In genomic region chr22:20430641-20431519, GRCh38 we compare ENCODE assay signal across 8 cellular contexts. TPM values are rescaled to one million over a fixed set of nuclear protein-coding genes. Genes with fewer than 3 reads are reported as not detected.
DNase-seq lines count a peak whose midpoint lies in the region; ATAC-seq, FAIRE-seq and TF ChIP-seq lines count a peak whose summit lies in the region.

No MANE protein-coding gene starts in this region.

- peaks cover 35% of the 10 kb centered on the region for H3K4me1 Mint-ChIP-seq in CD8-positive, alpha-beta T cell (ENCODE audit: low read depth)
- peaks cover 20% of the 10 kb centered on the region for H3K4me1 Mint-ChIP-seq in activated T-cell treated with anti-CD3 and anti-CD28 coated beads, Interleukin-2, amount 50 U/mL, for 4 hours (ENCODE audit: low read depth)

- peak overlapping the region; percentile 60 for H3K4me3 ChIP-seq in CD8-positive, alpha-beta T cell (ENCODE audit: low read depth, low read length)

- FAIRE-seq in frontal cortex (lab: Jason Lieb, UNC), result no peak

- peaks cover 34% of the 10 kb centered on the region for H3K4me1 ChIP-seq in CD8-positive, alpha-beta T cell (ENCODE audit: insufficient read depth, low read length)

- peaks cover 29% of the 10 kb centered on the region for H3K27me3 ChIP-seq in CD8-positive, alpha-beta T cell (ENCODE audit: insufficient read depth, low read length)

- no peaks in the 10 kb centered on the region for H3K9me3 ChIP-seq in CD8-positive, alpha-beta T cell (ENCODE audit: low read length)

- peak; percentile 33 to 77 (median 61) for DNase-seq in CD8-positive, alpha-beta T cell
- DNase-seq in NCI-H146 (lab: John Stamatoyannopoulos, UW) (peak; percentile 53), frontal cortex (ENCODE audit: low spot score in 2 of 2) (peak; percentile 69 to 72), retina (peak; percentile 84), pons (ENCODE audit: low spot score) (no peak)
- DNase-seq in activated T-cell treated with anti-CD3 and anti-CD28 coated beads, Interleukin-2, amount 50 U/mL, for 4 hours, result peak; percentile 49

- peak; percentile 58 for ATAC-seq in CD8-positive, alpha-beta T cell
- peak; percentile 74 to 75 for ATAC-seq in activated T-cell treated with anti-CD3 and anti-CD28 coated beads, Interleukin-2, amount 50 U/mL, for 4 hours
- no peak for ATAC-seq in GM19467 (IDR thresholded peaks at IDR 0.05; ENCODE audit: unreplicated experiment)
- ATAC-seq in HG02798 (IDR thresholded peaks at IDR 0.05; ENCODE audit: poor library complexity, unreplicated experiment), result no peak

- H3K27ac ChIP-seq in CD8-positive, alpha-beta T cell (ENCODE audit: low read depth, low read length), result no peak overlapping the region

- intact Hi-C loops in CD8-positive, alpha-beta T cell (cut with DNase I, micrococcal nuclease), result loop anchor here in 1 of 2 experiments (1.0 kb wide), 2 partner anchors 25 to 65 kb away; no protein-coding TSS in a partner anchor

- H3K9me3 Mint-ChIP-seq in CD8-positive, alpha-beta T cell, result no peaks in the 10 kb centered on the region
- H3K9me3 Mint-ChIP-seq in activated T-cell treated with anti-CD3 and anti-CD28 coated beads, Interleukin-2, amount 50 U/mL, for 4 hours, result no peaks in the 10 kb centered on the region

- POLR2A ChIA-PET in CD8-positive, alpha-beta T cell (lab: Charles Lee), result interaction anchor here (0.7 to 2.7 kb wide), 4 partner anchors 33 to 138 kb away, joined by 3 to 20 read pairs (median 5); no protein-coding TSS in a partner anchor

- peaks cover 42% of the 10 kb centered on the region for H3K27me3 Mint-ChIP-seq in CD8-positive, alpha-beta T cell (ENCODE audit: low read depth)
- H3K27me3 Mint-ChIP-seq in activated T-cell treated with anti-CD3 and anti-CD28 coated beads, Interleukin-2, amount 50 U/mL, for 4 hours (ENCODE audit: low read depth), result peaks cover 46% of the 10 kb centered on the region

- peak; percentile 18 for TF ChIP-seq CTCF in CD8-positive, alpha-beta T cell (IDR thresholded peaks at IDR 0.05)

- no peaks in the 10 kb centered on the region for H3K36me3 ChIP-seq in CD8-positive, alpha-beta T cell (ENCODE audit: insufficient read depth, low read length)

- CTCF ChIA-PET in CD8-positive, alpha-beta T cell (lab: Charles Lee), result interaction anchor here (0.9 to 4.4 kb wide), 4 partner anchors 13 to 32 kb away, joined by 4 to 16 read pairs (median 8); no protein-coding TSS in a partner anchor

- no peaks in the 10 kb centered on the region for H3K36me3 Mint-ChIP-seq in CD8-positive, alpha-beta T cell
- H3K36me3 Mint-ChIP-seq in activated T-cell treated with anti-CD3 and anti-CD28 coated beads, Interleukin-2, amount 50 U/mL, for 4 hours (ENCODE audit: insufficient read depth), result no peaks in the 10 kb centered on the region

- H3K27ac Mint-ChIP-seq in CD8-positive, alpha-beta T cell, result no peak overlapping the region

- H3K4me3 Mint-ChIP-seq in CD8-positive, alpha-beta T cell, result peak overlapping the region; percentile 83
- peak overlapping the region; percentile 67 for H3K4me3 Mint-ChIP-seq in activated T-cell treated with anti-CD3 and anti-CD28 coated beads, Interleukin-2, amount 50 U/mL, for 4 hours

RNA-seq across cellular contexts. Expression of gene SCARF2, which starts 6.7 kb away (rescaled TPM):
- total RNA-seq in CD8-positive, alpha-beta T cell, result 1 to 10 TPM; 2.6 to 2.7 TPM
- under 1 TPM; 0.24 to 0.46 (median 0.37) TPM for total RNA-seq in activated T-cell treated with anti-CD3 and anti-CD28 coated beads, Interleukin-2, amount 50 U/mL, for 4 hours
- 1.6 TPM for total RNA-seq in frontal cortex

RNA-seq across cellular contexts. Expression of gene ZNF74, which starts 36.9 kb away (rescaled TPM):
- 1 to 10 TPM; 1.9 to 2.1 TPM for total RNA-seq in CD8-positive, alpha-beta T cell
- total RNA-seq in activated T-cell treated with anti-CD3 and anti-CD28 coated beads, Interleukin-2, amount 50 U/mL, for 4 hours, result 10 to 100 TPM; 16.4 to 21.1 (median 19.4) TPM
- total RNA-seq in frontal cortex, result 39.9 TPM

Comparison
In these comparisons a context has a peak if more than half of its experiments do, and no peak if none do; other contexts are left out.
1. ATAC-seq: peak in CD8-positive, alpha-beta T cell (single experiment) and activated T-cell treated with anti-CD3 and anti-CD28 coated beads, Interleukin-2, amount 50 U/mL, for 4 hours (2 of 2); none in GM19467 (single experiment) and HG02798 (single experiment).
2. RNA of gene ZNF74, which starts 36.9 kb away (total RNA-seq): 39.9 TPM in frontal cortex (single experiment) and 16.4 to 21.1 TPM in activated T-cell treated with anti-CD3 and anti-CD28 coated beads, Interleukin-2, amount 50 U/mL, for 4 hours; 1.9 to 2.1 TPM in CD8-positive, alpha-beta T cell; every median in the first group is over 4 times any median in the second.